Comparison of ENCODE assay signal across 1 cellular context in the genomic region with DNA sequence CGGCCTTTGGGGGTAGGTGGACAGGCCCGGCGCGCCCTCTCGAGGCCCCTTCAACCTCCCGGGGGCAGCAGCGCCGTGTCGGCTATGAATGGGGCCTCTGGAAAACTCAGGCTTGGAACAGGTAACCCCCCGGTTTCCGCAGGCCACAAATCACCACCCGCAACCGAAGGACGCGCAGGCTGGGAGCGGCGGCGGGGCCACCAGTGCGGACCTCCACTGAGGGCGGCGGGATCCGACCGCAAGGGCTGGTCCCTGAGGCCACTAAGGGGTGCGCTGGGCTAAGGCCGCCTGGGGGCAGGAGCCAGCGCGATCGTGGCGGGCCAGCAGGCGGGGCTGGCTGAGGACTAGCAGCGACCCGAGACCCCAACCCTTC.
TF ChIP-seq lines count a peak whose summit lies in the region.

No MANE protein-coding gene starts in this region.

TF ChIP-seq in H1, 55 proteins besides CTCF, POLR2A, EP300 and RAD21:
- TF ChIP-seq POU5F1 (IDR thresholded peaks at IDR 0.05; ENCODE audit: low read depth, low read length), result no peak
- TF ChIP-seq SP1 (IDR thresholded peaks at IDR 0.05; ENCODE audit: low read depth, low read length), result no peak
- TF ChIP-seq BRCA1 (IDR thresholded peaks at IDR 0.05; ENCODE audit: low read depth, low read length), result no peak
- no peak for TF ChIP-seq CREB1 (IDR thresholded peaks at IDR 0.05)
- peak in 1 of 2 experiments; percentile 63; a peak in 1 of 4 replicates for TF ChIP-seq HDAC2 (IDR thresholded peaks at IDR 0.05; ENCODE audit: borderline replicate concordance in 1 of 2, low read depth in 2 of 2, low read length in 2 of 2)
- TF ChIP-seq BACH1 (IDR thresholded peaks at IDR 0.05; ENCODE audit: low read length), result peak; percentile 68
- TF ChIP-seq PHF8 (conservative IDR thresholded peaks at IDR 0.05; ENCODE audit: low read depth, low read length), result peak; percentile 74
- TF ChIP-seq SAP30 (IDR thresholded peaks at IDR 0.05; ENCODE audit: insufficient read depth, insufficient replicate concordance, low read length), result no peak
- no peak for TF ChIP-seq HDAC6 (IDR thresholded peaks at IDR 0.05; ENCODE audit: low read depth, low read length)
- 0 out of 2 replicates have a peak, but pooled peaks have one; percentile 17 for TF ChIP-seq FOSL1 (IDR thresholded peaks at IDR 0.05; ENCODE audit: insufficient read depth, low read depth, low read length)
- peak; percentile 56; the same call in 1 of the 2 replicates for TF ChIP-seq KDM5A (IDR thresholded peaks at IDR 0.05; ENCODE audit: low read length)
- no peak; the same call in 1 of the 2 replicates for TF ChIP-seq SP4 (IDR thresholded peaks at IDR 0.05; ENCODE audit: low read length)
- peak; percentile 76 for TF ChIP-seq TAF7 (optimal IDR thresholded peaks at IDR 0.05; ENCODE audit: borderline replicate concordance, low read depth, low read length)
- TF ChIP-seq TAF1 (IDR thresholded peaks at IDR 0.05; ENCODE audit: low read depth, low read length), result peak; percentile 27
- peak; percentile 81; the same call in 1 of the 2 replicates for TF ChIP-seq POLR2AphosphoS5 (IDR thresholded peaks at IDR 0.05; ENCODE audit: low read depth, low read length)
